ENCODE assay signal across 9 cellular contexts in the genomic region with DNA sequence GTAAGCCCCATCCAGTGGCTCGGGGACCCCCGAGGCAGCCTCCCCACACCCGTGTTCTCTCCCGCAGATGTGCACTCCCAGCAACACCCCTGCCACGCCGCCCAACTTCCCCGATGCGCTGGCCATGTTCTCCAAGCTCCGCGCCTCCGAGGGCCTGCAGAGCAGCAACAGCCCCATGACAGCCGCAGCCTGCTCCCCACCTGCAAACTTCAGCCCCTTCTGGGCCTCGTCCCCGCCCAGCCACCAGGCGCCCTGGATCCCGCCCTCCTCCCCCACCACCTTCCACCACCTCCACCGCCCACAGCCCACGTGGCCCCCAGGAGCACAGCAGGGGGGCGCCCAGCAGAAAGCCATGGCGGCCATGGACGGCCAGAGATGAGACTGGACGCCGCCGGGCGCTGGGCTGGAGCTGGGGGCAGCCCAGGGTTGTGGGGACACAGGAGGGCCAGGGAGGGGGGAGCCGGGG. TPM values are rescaled to one million over a fixed set of nuclear protein-coding genes. Genes with fewer than 3 reads are reported as not detected.
A peak's percentile ranks its signal among the peaks of the same experiment; 100 is the strongest.
DNase-seq lines count a peak whose midpoint lies in the region; ATAC-seq lines count a peak whose summit lies in the region.
"Had no signal": no experiment of that assay in that cellular context is flagged by ENCODE, and none has a peak within 500 bp of the region (broad histone marks: within the 10 kb centered on the region; RNA-seq: fewer than 3 reads in every experiment).

No MANE protein-coding gene starts in this region.

- no peaks in the 10 kb centered on the region for H3K27me3 Mint-ChIP-seq in activated T-cell treated with anti-CD3 and anti-CD28 coated beads, Interleukin-2, amount 50 U/mL, for 24 hours
- H3K27me3 Mint-ChIP-seq in activated naive CD8-positive, alpha-beta T cell treated with anti-CD3 and anti-CD28 coated beads, Interleukin-2, amount 10 ng/mL, durations not matched to agents 7 days and 5 days = no peaks in the 10 kb centered on the region
- no peaks in the 10 kb centered on the region for H3K27me3 Mint-ChIP-seq in stimulated activated memory B cell treated with anti-CD40 and anti-IgM and Interleukin-4, amounts not matched to agents 10 μg/mL and 1 μg/mL and 100 μg/mL, for 72 hours

- ATAC-seq in activated naive CD8-positive, alpha-beta T cell treated with anti-CD3 and anti-CD28 coated beads, Interleukin-2, amount 10 ng/mL, durations not matched to agents 7 days and 5 days (ENCODE audit: low read depth) = no peak
- no peak for ATAC-seq in stimulated activated memory B cell treated with anti-CD40 and anti-IgM and Interleukin-4, amounts not matched to agents 10 μg/mL and 1 μg/mL and 100 μg/mL, for 72 hours
- no peak for ATAC-seq in GM21576 (IDR thresholded peaks at IDR 0.05; ENCODE audit: unreplicated experiment)
- ATAC-seq: HCT116 had no signal

- peaks cover 55% of the 10 kb centered on the region for H3K36me3 Mint-ChIP-seq in activated T-cell treated with anti-CD3 and anti-CD28 coated beads, Interleukin-2, amount 50 U/mL, for 24 hours (ENCODE audit: low read depth)
- peaks cover 50% of the 10 kb centered on the region for H3K36me3 Mint-ChIP-seq in activated naive CD8-positive, alpha-beta T cell treated with anti-CD3 and anti-CD28 coated beads, Interleukin-2, amount 10 ng/mL, durations not matched to agents 7 days and 5 days
- peaks cover 21% of the 10 kb centered on the region for H3K36me3 Mint-ChIP-seq in stimulated activated memory B cell treated with anti-CD40 and anti-IgM and Interleukin-4, amounts not matched to agents 10 μg/mL and 1 μg/mL and 100 μg/mL, for 72 hours

- H3K4me3 Mint-ChIP-seq in activated T-cell treated with anti-CD3 and anti-CD28 coated beads, Interleukin-2, amount 50 U/mL, for 24 hours = peak overlapping the region; percentile 92
- H3K4me3 Mint-ChIP-seq in activated naive CD8-positive, alpha-beta T cell treated with anti-CD3 and anti-CD28 coated beads, Interleukin-2, amount 10 ng/mL, durations not matched to agents 7 days and 5 days = peak overlapping the region; percentile 88
- H3K4me3 Mint-ChIP-seq in stimulated activated memory B cell treated with anti-CD40 and anti-IgM and Interleukin-4, amounts not matched to agents 10 μg/mL and 1 μg/mL and 100 μg/mL, for 72 hours = peak overlapping the region; percentile 98

- H3K9me3 Mint-ChIP-seq in activated T-cell treated with anti-CD3 and anti-CD28 coated beads, Interleukin-2, amount 50 U/mL, for 24 hours = no peaks in the 10 kb centered on the region
- H3K9me3 Mint-ChIP-seq in activated naive CD8-positive, alpha-beta T cell treated with anti-CD3 and anti-CD28 coated beads, Interleukin-2, amount 10 ng/mL, durations not matched to agents 7 days and 5 days = no peaks in the 10 kb centered on the region
- H3K9me3 Mint-ChIP-seq in stimulated activated memory B cell treated with anti-CD40 and anti-IgM and Interleukin-4, amounts not matched to agents 10 μg/mL and 1 μg/mL and 100 μg/mL, for 72 hours = no peaks in the 10 kb centered on the region

- H3K4me1 Mint-ChIP-seq in activated T-cell treated with anti-CD3 and anti-CD28 coated beads, Interleukin-2, amount 50 U/mL, for 24 hours (ENCODE audit: low read depth) = peaks cover 64% of the 10 kb centered on the region
- peaks cover 52% of the 10 kb centered on the region for H3K4me1 Mint-ChIP-seq in activated naive CD8-positive, alpha-beta T cell treated with anti-CD3 and anti-CD28 coated beads, Interleukin-2, amount 10 ng/mL, durations not matched to agents 7 days and 5 days
- H3K4me1 Mint-ChIP-seq in stimulated activated memory B cell treated with anti-CD40 and anti-IgM and Interleukin-4, amounts not matched to agents 10 μg/mL and 1 μg/mL and 100 μg/mL, for 72 hours = peaks cover 80% of the 10 kb centered on the region

- POLR2A ChIA-PET in activated naive CD8-positive, alpha-beta T cell treated with anti-CD3 and anti-CD28 coated beads, Interleukin-2, amount 10 ng/mL, durations not matched to agents 7 days and 5 days (lab: Charles Lee) = interaction anchor here (0.5 to 38.5 kb wide), 14 partner anchors 0 to 426 kb away, joined by 3 to 1721 read pairs (median 7); partner anchors contain the start of genes FOXJ1, RNF157, SPHK1 and UBALD2

- peak overlapping the region; percentile 99 for H3K27ac Mint-ChIP-seq in activated T-cell treated with anti-CD3 and anti-CD28 coated beads, Interleukin-2, amount 50 U/mL, for 24 hours
- peak overlapping the region; percentile 96 for H3K27ac Mint-ChIP-seq in activated naive CD8-positive, alpha-beta T cell treated with anti-CD3 and anti-CD28 coated beads, Interleukin-2, amount 10 ng/mL, durations not matched to agents 7 days and 5 days
- peak overlapping the region; percentile 80 for H3K27ac Mint-ChIP-seq in stimulated activated memory B cell treated with anti-CD40 and anti-IgM and Interleukin-4, amounts not matched to agents 10 μg/mL and 1 μg/mL and 100 μg/mL, for 72 hours

- DNase-seq in activated T-cell treated with anti-CD3 and anti-CD28 coated beads, Interleukin-2, amount 50 U/mL, for 24 hours = peak; percentile 65
- no peak for DNase-seq in activated T-cell treated with anti-CD3 and anti-CD28 coated beads, Interleukin-2, amount 50 U/mL, for 1 hour
- DNase-seq in NAMALWA (ENCODE audit: low spot score) = peak; percentile 67
- DNase-seq in activated naive CD8-positive, alpha-beta T cell treated with anti-CD3 and anti-CD28 coated beads, Interleukin-2, amount 10 ng/mL, durations not matched to agents 7 days and 5 days = peak; percentile 74
- DNase-seq in effector CD4-positive, alpha-beta T cell = no peak
- DNase-seq in amygdala (lab: John Stamatoyannopoulos, UW) = no peak

RNA-seq across cellular contexts. Expression of gene UBALD2, which starts 5.0 kb away (rescaled TPM):
- 100 to 1,000 TPM; 344 to 375 TPM for total RNA-seq in activated naive CD8-positive, alpha-beta T cell treated with anti-CD3 and anti-CD28 coated beads, Interleukin-2, amount 10 ng/mL, durations not matched to agents 7 days and 5 days

RNA-seq across cellular contexts. Expression of gene RNF157, which starts 29.9 kb away (rescaled TPM):
- total RNA-seq in activated naive CD8-positive, alpha-beta T cell treated with anti-CD3 and anti-CD28 coated beads, Interleukin-2, amount 10 ng/mL, durations not matched to agents 7 days and 5 days = 100 to 1,000 TPM; 103 to 110 TPM

RNA-seq across cellular contexts. Expression of gene QRICH2, which starts 37.9 kb away (rescaled TPM):
- 1 to 10 TPM; 3.7 to 4.7 TPM for total RNA-seq in activated naive CD8-positive, alpha-beta T cell treated with anti-CD3 and anti-CD28 coated beads, Interleukin-2, amount 10 ng/mL, durations not matched to agents 7 days and 5 days

Comparison
In these comparisons a context has a peak if more than half of its experiments do, and no peak if none do; other contexts are left out.
1. DNase-seq: peak in activated T-cell treated with anti-CD3 and anti-CD28 coated beads, Interleukin-2, amount 50 U/mL, for 24 hours (single experiment), NAMALWA (single experiment) and activated naive CD8-positive, alpha-beta T cell treated with anti-CD3 and anti-CD28 coated beads, Interleukin-2, amount 10 ng/mL, durations not matched to agents 7 days and 5 days (single experiment); none in activated T-cell treated with anti-CD3 and anti-CD28 coated beads, Interleukin-2, amount 50 U/mL, for 1 hour (single experiment), effector CD4-positive, alpha-beta T cell (single experiment) and amygdala (0 of 56).
2. Peak in every context shown above with its lines, with median percentiles within 50 percentile points of each other: H3K27ac Mint-ChIP-seq and H3K4me3 Mint-ChIP-seq.